ENCODE assay signal across 15 cellular contexts in genomic region chr9:118331622-118332045, GRCh38.
DNase-seq lines count a peak whose midpoint lies in the region; ATAC-seq and TF ChIP-seq lines count a peak whose summit lies in the region.
"Had no signal": no experiment of that assay in that cellular context is flagged by ENCODE, and none has a peak within 500 bp of the region (broad histone marks: within the 10 kb centered on the region; RNA-seq: fewer than 3 reads in every experiment).

No MANE protein-coding gene starts in this region.

- intact Hi-C loops in PC-9 (cut with micrococcal nuclease; ENCODE audit: unreplicated experiment) = loop anchor here (1.0 to 10.0 kb wide), 2 partner anchors 13 to 313 kb away; no protein-coding TSS in a partner anchor
- intact Hi-C loops in ascending aorta (cut with DNase I) = no loop called here

- H3K4me1 ChIP-seq in PC-9 (replicated peaks; ENCODE audit: insufficient read depth) (peaks cover 10% of the 10 kb centered on the region; the same call in 1 of the 2 replicates), ascending aorta (no peaks in the 10 kb centered on the region)
- H3K4me1 ChIP-seq: SJSA1 had no signal

- H3K27ac ChIP-seq in PC-9 (no peak overlapping the region), ascending aorta (no peak overlapping the region)
- H3K27ac ChIP-seq: SJSA1, WERI-Rb-1 had no signal

- POLR2A ChIA-PET in PC-9 (lab: Charles Lee; ENCODE audit: unreplicated experiment) = interaction anchor here (0.7 to 0.9 kb wide), 2 partner anchors 13 to 1051 kb away, joined by 4 to 15 read pairs; no protein-coding TSS in a partner anchor

- CTCF ChIA-PET in PC-9 (lab: Charles Lee) = no interaction called here

- H3K4me2 ChIP-seq in PC-9 = no peak overlapping the region

- H3K79me2 ChIP-seq in PC-9 (ENCODE audit: low read depth) = no peaks in the 10 kb centered on the region

- no peaks in the 10 kb centered on the region for H4K20me1 ChIP-seq in PC-9 (ENCODE audit: insufficient read depth)

- H3K9me2 ChIP-seq in PC-9 (ENCODE audit: insufficient read depth) = no peaks in the 10 kb centered on the region

- H3F3A ChIP-seq in PC-9 (ENCODE audit: insufficient read depth, low read depth) = no peaks in the 10 kb centered on the region

- H3K36me3 ChIP-seq in PC-9 (ENCODE audit: low read depth) (no peaks in the 10 kb centered on the region), ascending aorta (no peaks in the 10 kb centered on the region)
- H3K36me3 ChIP-seq: SJSA1, WERI-Rb-1 had no signal

- no peaks in the 10 kb centered on the region for H3K27me3 ChIP-seq in PC-9 (ENCODE audit: insufficient read depth, low read depth)
- no peaks in the 10 kb centered on the region for H3K27me3 ChIP-seq in ascending aorta
- H3K27me3 ChIP-seq: SJSA1 had no signal

- 0 out of 2 replicates have a peak overlapping the region, but pooled peaks have one; percentile 5 for H2AFZ ChIP-seq in PC-9

- BruUV-seq in PC-9 (replicated peaks; lab: Mats Ljungman, UMichigan) = no TSS peak

- 0 out of 2 replicates have a peak, but pooled peaks cover 6% of the 10 kb centered on the region for H3K9me3 ChIP-seq in PC-9 (ENCODE audit: insufficient read depth, low read depth)
- no peaks in the 10 kb centered on the region for H3K9me3 ChIP-seq in ascending aorta
- H3K9me3 ChIP-seq: SJSA1 had no signal

- DNase-seq in EL (peak; percentile 85), PC-9 (peak; percentile 55 to 74), fibroblast of gingiva (ENCODE audit: low read depth) (peak; percentile 1), non-pigmented ciliary epithelial cell (ENCODE audit: low read depth) (peak; percentile 55), ascending aorta (ENCODE audit: low spot score in 2 of 2) (no peak), SHP77 (lab: John Stamatoyannopoulos, UW) (no peak)
- DNase-seq in activated CD4-positive, alpha-beta T cell treated with anti-CD3 and anti-CD28 coated beads for 1 hour = no peak
- DNase-seq: activated naive CD8-positive, alpha-beta T cell treated with anti-CD3 and anti-CD28 coated beads, Interleukin-2, amount 50 U/mL, for 24 hours; CD4-positive, alpha-beta T cell; hypothalamus; NCI-H146; NCI-H748 treated with DMSO at 0.1 percent for 48 hours; WERI-Rb-1 had no signal

- TF ChIP-seq CTCF in PC-9 (conservative IDR thresholded peaks at IDR 0.05) (no peak), ascending aorta (IDR thresholded peaks at IDR 0.05) (no peak)

- ATAC-seq in GM19035 (IDR thresholded peaks at IDR 0.05; ENCODE audit: unreplicated experiment) = no peak
- ATAC-seq: activated naive CD8-positive, alpha-beta T cell treated with anti-CD3 and anti-CD28 coated beads, Interleukin-2, amount 50 U/mL, for 24 hours had no signal

- H3K4me3 ChIP-seq in PC-9 (no peak overlapping the region), ascending aorta (no peak overlapping the region)
- H3K4me3 ChIP-seq: SJSA1 had no signal

Comparison
In these comparisons a context has a peak if more than half of its experiments do, and no peak if none do; other contexts are left out.
1. DNase-seq: peak in EL (single experiment), PC-9 (2 of 2), fibroblast of gingiva (single experiment) and non-pigmented ciliary epithelial cell (single experiment); none in ascending aorta (0 of 2), activated CD4-positive, alpha-beta T cell treated with anti-CD3 and anti-CD28 coated beads for 1 hour (single experiment) and SHP77 (0 of 2).